25 cellular contexts compared by ENCODE assay signal in genomic region chrX:145609951-145610511, GRCh38.
DNase-seq lines count a peak whose midpoint lies in the region; ATAC-seq, FAIRE-seq and TF ChIP-seq lines count a peak whose summit lies in the region.
"Had no signal": no experiment of that assay in that cellular context is flagged by ENCODE, and none has a peak within 500 bp of the region (broad histone marks: within the 10 kb centered on the region; RNA-seq: fewer than 3 reads in every experiment).

No MANE protein-coding gene starts in this region.

- H3K27me3 Mint-ChIP-seq in nephron progenitor cell (ENCODE audit: low read depth, poor library complexity), result peaks cover 4% of the 10 kb centered on the region
- H3K27me3 Mint-ChIP-seq in activated T-cell treated with anti-CD3 and anti-CD28 coated beads, Interleukin-2, amount 50 U/mL, for 4 hours (ENCODE audit: low read depth), result no peaks in the 10 kb centered on the region
- H3K27me3 Mint-ChIP-seq: activated CD8-positive, alpha-beta T cell treated with anti-CD3 and anti-CD28 coated beads for 36 hours; activated T-cell treated with anti-CD3 and anti-CD28 coated beads, Interleukin-2, amount 50 U/mL, for 24 hours; progenitor cell of endocrine pancreas; type B pancreatic cell had no signal

- H3K36me3 Mint-ChIP-seq in nephron progenitor cell (ENCODE audit: low read depth), result no peaks in the 10 kb centered on the region
- H3K36me3 Mint-ChIP-seq in activated T-cell treated with anti-CD3 and anti-CD28 coated beads, Interleukin-2, amount 50 U/mL, for 4 hours (ENCODE audit: insufficient read depth), result no peaks in the 10 kb centered on the region
- H3K36me3 Mint-ChIP-seq: type B pancreatic cell had no signal

- no peaks in the 10 kb centered on the region for H3K4me1 Mint-ChIP-seq in nephron progenitor cell
- H3K4me1 Mint-ChIP-seq in activated T-cell treated with anti-CD3 and anti-CD28 coated beads, Interleukin-2, amount 50 U/mL, for 4 hours (ENCODE audit: low read depth), result no peaks in the 10 kb centered on the region
- H3K4me1 Mint-ChIP-seq: neural crest cell, WTC11 had no signal

- TF ChIP-seq CTCF in RWPE2 (IDR thresholded peaks at IDR 0.05; ENCODE audit: poor library complexity, severe bottlenecking), result no peak
- no peak for TF ChIP-seq CTCF in epithelial cell of proximal tubule (conservative IDR thresholded peaks at IDR 0.05; ENCODE audit: low read depth, low read length)
- no peak for TF ChIP-seq CTCF in nephron progenitor cell (IDR thresholded peaks at IDR 0.05)

- H3K4me3 ChIP-seq in RWPE2 (ENCODE audit: severe bottlenecking) (no peak overlapping the region), epithelial cell of proximal tubule (ENCODE audit: low read depth, low read length) (no peak overlapping the region), skeletal muscle cell (ENCODE audit: low read depth, low read length) (no peak overlapping the region)
- H3K4me3 ChIP-seq: ascending aorta, SJSA1, smooth muscle cell, stomach had no signal

- peaks cover 2% of the 10 kb centered on the region for H3K4me1 ChIP-seq in RWPE2 (ENCODE audit: insufficient read depth, poor library complexity, severe bottlenecking)
- H3K4me1 ChIP-seq: ascending aorta, SJSA1, stomach had no signal

- DNase-seq in H54 (ENCODE audit: insufficient read length, low spot score) (peak; percentile 5), RWPE2 (ENCODE audit: low spot score) (no peak), epithelial cell of proximal tubule (ENCODE audit: low read depth) (peak; percentile 18), skeletal muscle cell (ENCODE audit: low read depth) (peak; percentile 4), DMS79 treated with DMSO at 0.1 percent for 48 hours (lab: John Stamatoyannopoulos, UW) (no peak), nephron progenitor cell (no peak), C1 segment of cervical spinal cord (lab: John Stamatoyannopoulos, UW) (no peak)
- DNase-seq in activated T-cell treated with anti-CD3 and anti-CD28 coated beads, Interleukin-2, amount 50 U/mL, for 4 hours, result no peak
- DNase-seq: activated CD8-positive, alpha-beta T cell treated with anti-CD3 and anti-CD28 coated beads for 36 hours; activated naive CD4-positive, alpha-beta T cell treated with anti-CD3 and anti-CD28 coated beads, Interleukin-2, amount 50 U/mL, for 16 hours; activated T-cell treated with anti-CD3 and anti-CD28 coated beads, Interleukin-2, amount 50 U/mL, for 24 hours; cortex of kidney; DMS153; NCI-H1105 treated with DMSO at 0.1 percent for 48 hours; stimulated activated CD4-positive, alpha-beta T cell treated with anti-CD3 and anti-CD28 coated beads, Interleukin-4, amount 100 ng/mL, for 1 hour; stomach had no signal

- H3K9me3 ChIP-seq in RWPE2 (ENCODE audit: severe bottlenecking), result no peaks in the 10 kb centered on the region
- H3K9me3 ChIP-seq: ascending aorta, SJSA1, stomach had no signal

- H3K27ac Mint-ChIP-seq in nephron progenitor cell, result no peak overlapping the region
- H3K27ac Mint-ChIP-seq: activated CD8-positive, alpha-beta T cell treated with anti-CD3 and anti-CD28 coated beads for 36 hours; activated T-cell treated with anti-CD3 and anti-CD28 coated beads, Interleukin-2, amount 50 U/mL, for 24 hours; progenitor cell of endocrine pancreas; type B pancreatic cell; WTC11 had no signal

- peak; percentile 80 for FAIRE-seq in H54 (lab: Jason Lieb, UNC)
- FAIRE-seq: GM12891 had no signal

- H3K4me3 Mint-ChIP-seq in nephron progenitor cell, result no peak overlapping the region
- H3K4me3 Mint-ChIP-seq in activated T-cell treated with anti-CD3 and anti-CD28 coated beads, Interleukin-2, amount 50 U/mL, for 4 hours, result no peak overlapping the region
- H3K4me3 Mint-ChIP-seq: activated CD8-positive, alpha-beta T cell treated with anti-CD3 and anti-CD28 coated beads for 36 hours; activated T-cell treated with anti-CD3 and anti-CD28 coated beads, Interleukin-2, amount 50 U/mL, for 24 hours; neural crest cell; type B pancreatic cell; WTC11 had no signal

- H3K36me3 ChIP-seq in RWPE2 (ENCODE audit: low read depth), result no peaks in the 10 kb centered on the region
- H3K36me3 ChIP-seq: ascending aorta, SJSA1, stomach had no signal

- no peak for TF ChIP-seq POLR2A in H54 (IDR thresholded peaks at IDR 0.05; ENCODE audit: low read depth, low read length)

- H3K27me3 ChIP-seq in RWPE2 (ENCODE audit: insufficient read depth, poor library complexity, severe bottlenecking), result no peaks in the 10 kb centered on the region
- H3K27me3 ChIP-seq: ascending aorta, SJSA1, stomach had no signal

- ATAC-seq in RWPE2 (ENCODE audit: low read depth), result peak; percentile 88
- ATAC-seq in activated T-cell treated with anti-CD3 and anti-CD28 coated beads, Interleukin-2, amount 50 U/mL, for 4 hours, result no peak
- ATAC-seq: activated CD8-positive, alpha-beta T cell treated with anti-CD3 and anti-CD28 coated beads for 36 hours; WTC11 had no signal

- H3K9me3 Mint-ChIP-seq in nephron progenitor cell, result peaks cover 5% of the 10 kb centered on the region
- H3K9me3 Mint-ChIP-seq in activated T-cell treated with anti-CD3 and anti-CD28 coated beads, Interleukin-2, amount 50 U/mL, for 4 hours, result peaks cover 14% of the 10 kb centered on the region
- H3K9me3 Mint-ChIP-seq: type B pancreatic cell had no signal

- H3K27ac ChIP-seq in RWPE2 (ENCODE audit: poor library complexity, severe bottlenecking), result peak overlapping the region; percentile 49
- H3K27ac ChIP-seq: ascending aorta, C4-2B, SJSA1, stomach had no signal

Comparison
In these comparisons a context has a peak if more than half of its experiments do, and no peak if none do; other contexts are left out.
1. DNase-seq: peak in H54 (single experiment), epithelial cell of proximal tubule (single experiment) and skeletal muscle cell (single experiment); none in RWPE2 (single experiment), DMS79 treated with DMSO at 0.1 percent for 48 hours (single experiment), nephron progenitor cell (single experiment), C1 segment of cervical spinal cord (0 of 14) and activated T-cell treated with anti-CD3 and anti-CD28 coated beads, Interleukin-2, amount 50 U/mL, for 4 hours (single experiment).